ENCODE assay signal across 8 cellular contexts in genomic region chr2:48072556-48072955, GRCh38.
"Had no signal": no experiment of that assay in that cellular context is flagged by ENCODE, and none has a peak within 500 bp of the region (broad histone marks: within the 10 kb centered on the region; RNA-seq: fewer than 3 reads in every experiment).

No MANE protein-coding gene starts in this region.

- DNase-seq: GM23248, GOT3, H7, HFFc6, KG1 had no signal

- H3K27ac Mint-ChIP-seq: HFFc6 had no signal

- H3K9ac ChIP-seq: GM23248 had no signal

- H3K36me3 Mint-ChIP-seq: IgD-negative memory B cell had no signal

- H3K9me3 ChIP-seq: HAP-1 had no signal

- H3K36me3 ChIP-seq: HAP-1 had no signal

- H3K27ac ChIP-seq: GM23248, HL-60 had no signal

- H3K4me1 ChIP-seq: HAP-1 had no signal

- H3K4me3 Mint-ChIP-seq: HFFc6, IgD-negative memory B cell had no signal

- H2AFZ ChIP-seq: GM23248 had no signal

- H3K9me3 Mint-ChIP-seq: HFFc6 had no signal

- H3K4me3 ChIP-seq: GM23248, HAP-1 had no signal
